ENCODE assay signal across 2 cellular contexts in the genomic region with DNA sequence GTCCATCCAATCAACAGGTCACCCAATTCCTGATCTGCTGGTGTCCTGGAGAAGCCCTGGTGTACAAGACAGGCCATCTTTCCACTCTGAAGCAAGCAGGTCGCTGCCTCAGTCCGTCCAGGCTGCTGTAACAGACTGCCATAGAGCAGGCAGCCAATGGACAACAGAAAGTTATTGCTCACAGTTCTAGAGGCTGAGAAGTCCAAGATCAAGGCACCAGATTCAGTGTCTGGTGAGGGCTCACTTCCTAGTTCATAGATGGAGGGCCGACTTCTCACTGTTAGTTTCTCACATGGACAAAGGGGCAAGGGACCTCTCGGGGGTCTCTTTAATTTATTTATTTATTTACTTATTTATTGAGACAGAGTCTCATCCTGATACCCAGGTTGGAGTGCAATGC.
TF ChIP-seq lines count a peak whose summit lies in the region.

No MANE protein-coding gene starts in this region.

TF ChIP-seq in HepG2, 621 proteins besides CTCF, POLR2A, EP300 and RAD21:
- no peak for TF ChIP-seq ZSCAN12 (CRISPR knock-in tag; IDR thresholded peaks at IDR 0.05)
- TF ChIP-seq NCOA1 (CRISPR knock-in tag; IDR thresholded peaks at IDR 0.05), result no peak
- TF ChIP-seq ETV6 (CRISPR knock-in tag; conservative IDR thresholded peaks at IDR 0.05), result no peak
- no peak for TF ChIP-seq ZNF335 (CRISPR knock-in tag; IDR thresholded peaks at IDR 0.05)
- no peak for TF ChIP-seq ZSCAN31 (CRISPR knock-in tag; IDR thresholded peaks at IDR 0.05; ENCODE audit: low read depth)
- TF ChIP-seq SRSF1 (optimal IDR thresholded peaks at IDR 0.05; ENCODE audit: low read depth, low read length), result no peak
- peak; percentile 91; the same call in 1 of the 2 replicates for TF ChIP-seq ZNF564 (CRISPR knock-in tag; IDR thresholded peaks at IDR 0.05)
- TF ChIP-seq, protein P1, sequence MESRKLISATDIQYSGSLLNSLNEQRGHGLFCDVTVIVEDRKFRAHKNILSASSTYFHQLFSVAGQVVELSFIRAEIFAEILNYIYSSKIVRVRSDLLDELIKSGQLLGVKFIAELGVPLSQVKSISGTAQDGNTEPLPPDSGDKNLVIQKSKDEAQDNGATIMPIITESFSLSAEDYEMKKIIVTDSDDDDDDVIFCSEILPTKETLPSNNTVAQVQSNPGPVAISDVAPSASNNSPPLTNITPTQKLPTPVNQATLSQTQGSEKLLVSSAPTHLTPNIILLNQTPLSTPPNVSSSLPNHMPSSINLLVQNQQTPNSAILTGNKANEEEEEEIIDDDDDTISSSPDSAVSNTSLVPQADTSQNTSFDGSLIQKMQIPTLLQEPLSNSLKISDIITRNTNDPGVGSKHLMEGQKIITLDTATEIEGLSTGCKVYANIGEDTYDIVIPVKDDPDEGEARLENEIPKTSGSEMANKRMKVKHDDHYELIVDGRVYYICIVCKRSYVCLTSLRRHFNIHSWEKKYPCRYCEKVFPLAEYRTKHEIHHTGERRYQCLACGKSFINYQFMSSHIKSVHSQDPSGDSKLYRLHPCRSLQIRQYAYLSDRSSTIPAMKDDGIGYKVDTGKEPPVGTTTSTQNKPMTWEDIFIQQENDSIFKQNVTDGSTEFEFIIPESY (CRISPR knock-in tag; IDR thresholded peaks at IDR 0.05), result no peak

TF ChIP-seq in H1, 55 proteins besides CTCF, POLR2A, EP300 and RAD21:
- TF ChIP-seq GABPA (IDR thresholded peaks at IDR 0.05; ENCODE audit: borderline replicate concordance, insufficient read depth, low read length), result no peak
- no peak for TF ChIP-seq ATF3 (IDR thresholded peaks at IDR 0.05; ENCODE audit: insufficient read depth, low read depth, low read length)
- no peak for TF ChIP-seq RNF2 (IDR thresholded peaks at IDR 0.05; ENCODE audit: borderline replicate concordance, low read depth, low read length, missing control alignments, poor library complexity, severe bottlenecking)
- TF ChIP-seq NANOG (IDR thresholded peaks at IDR 0.05; ENCODE audit: insufficient read depth, low read depth, low read length, poor library complexity, severe bottlenecking), result no peak
- TF ChIP-seq ASH2L (IDR thresholded peaks at IDR 0.05; ENCODE audit: low read length), result no peak
- no peak for TF ChIP-seq CBX8 (IDR thresholded peaks at IDR 0.05; ENCODE audit: borderline replicate concordance, low read depth, low read length)
- no peak for TF ChIP-seq TAF1 (IDR thresholded peaks at IDR 0.05; ENCODE audit: low read depth, low read length)
- TF ChIP-seq CHD2 (IDR thresholded peaks at IDR 0.05; ENCODE audit: low read length), result no peak
- no peak for TF ChIP-seq RBBP5 (IDR thresholded peaks at IDR 0.05; ENCODE audit: borderline replicate concordance, low read depth, low read length)
- no peak for TF ChIP-seq TCF12 (IDR thresholded peaks at IDR 0.05; ENCODE audit: low read depth, low read length)
- TF ChIP-seq HDAC6 (IDR thresholded peaks at IDR 0.05; ENCODE audit: low read depth, low read length), result no peak
- no peak for TF ChIP-seq RFX5 (IDR thresholded peaks at IDR 0.05; ENCODE audit: borderline replicate concordance, low read depth, low read length)
- TF ChIP-seq TBP (IDR thresholded peaks at IDR 0.05; ENCODE audit: low read depth, low read length), result no peak
